ENCODE assay signal across 6 cellular contexts in genomic region chr3:173267716-173268115, GRCh38.
"Had no signal": no experiment of that assay in that cellular context is flagged by ENCODE, and none has a peak within 500 bp of the region (broad histone marks: within the 10 kb centered on the region; RNA-seq: fewer than 3 reads in every experiment).

No MANE protein-coding gene starts in this region.

- H3K27ac ChIP-seq: GM23248, HL-60 had no signal

- DNase-seq: GM23248, H9, HCEC 1CT, KBM-7 had no signal

- ATAC-seq: HepG2 had no signal

- H3K4me3 ChIP-seq: GM23248 had no signal

- H3K9ac ChIP-seq: GM23248 had no signal
